In the genomic region with DNA sequence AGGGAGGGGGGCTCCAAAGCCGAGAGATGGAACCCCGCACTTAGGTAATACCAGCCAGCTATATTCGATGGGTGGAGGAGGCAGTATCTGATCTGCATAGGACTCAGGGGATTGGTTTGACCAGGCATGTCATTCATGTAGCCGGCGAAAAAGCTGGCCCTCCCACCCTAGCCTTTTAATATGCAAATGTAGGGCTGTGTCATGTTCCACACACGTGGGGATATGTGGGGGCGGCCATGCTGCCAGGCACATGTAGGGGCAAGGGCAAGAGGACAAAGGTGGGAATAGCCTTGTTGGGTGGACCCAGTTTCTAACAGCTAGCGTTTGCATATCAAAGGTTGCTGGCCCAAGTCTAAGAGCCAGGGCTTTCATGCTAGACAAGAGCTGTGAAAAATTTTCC, we compare ENCODE assay signal across 1 cellular context.
TF ChIP-seq lines count a peak whose summit lies in the region.

No MANE protein-coding gene starts in this region.

TF ChIP-seq in Ishikawa, 13 proteins besides CTCF, POLR2A, EP300 and RAD21:
- TF ChIP-seq USF1 (IDR thresholded peaks at IDR 0.05): peak; percentile 60; the same call in 1 of the 2 replicates
- TF ChIP-seq MAX (IDR thresholded peaks at IDR 0.05): peak; percentile 97
- TF ChIP-seq YY1 (IDR thresholded peaks at IDR 0.05; ENCODE audit: low read depth): peak; percentile 86
- no peak for TF ChIP-seq TAF1 (IDR thresholded peaks at IDR 0.05; ENCODE audit: low read depth)
- TF ChIP-seq NFIC (IDR thresholded peaks at IDR 0.05): no peak
- no peak for TF ChIP-seq ZBTB7A (IDR thresholded peaks at IDR 0.05; ENCODE audit: low read depth)
- TF ChIP-seq EGR1 (IDR thresholded peaks at IDR 0.05): peak; percentile 81
- no peak for TF ChIP-seq TEAD4 (IDR thresholded peaks at IDR 0.05)
